ENCODE assay signal across 19 cellular contexts in genomic region chr2:49677227-49677626, GRCh38.
DNase-seq lines count a peak whose midpoint lies in the region; ATAC-seq and TF ChIP-seq lines count a peak whose summit lies in the region.
"Had no signal": no experiment of that assay in that cellular context is flagged by ENCODE, and none has a peak within 500 bp of the region (broad histone marks: within the 10 kb centered on the region; RNA-seq: fewer than 3 reads in every experiment).

No MANE protein-coding gene starts in this region.

- no peak overlapping the region for H3K4me3 ChIP-seq in heart left ventricle
- H3K4me3 ChIP-seq: A549; BLaER1 treated with 17β-estradiol and CSF1 and Interleukin-3, amounts not matched to agents 10 nM and 100 nM; GM12878 had no signal

- no peaks in the 10 kb centered on the region for H3K36me3 Mint-ChIP-seq in progenitor cell of endocrine pancreas (ENCODE audit: insufficient read depth)
- H3K36me3 Mint-ChIP-seq: CD8-positive, alpha-beta T cell had no signal

- H3K27me3 ChIP-seq in heart left ventricle = no peaks in the 10 kb centered on the region
- H3K27me3 ChIP-seq: BLaER1 treated with 17β-estradiol and CSF1 and Interleukin-3, amounts not matched to agents 10 nM and 100 nM had no signal

- no peaks in the 10 kb centered on the region for H3K9me3 ChIP-seq in heart left ventricle
- H3K9me3 ChIP-seq: A549; BLaER1 treated with 17β-estradiol and CSF1 and Interleukin-3, amounts not matched to agents 10 nM and 100 nM; Caco-2 had no signal

- H3K9me3 Mint-ChIP-seq in progenitor cell of endocrine pancreas (ENCODE audit: low read depth) = no peaks in the 10 kb centered on the region
- H3K9me3 Mint-ChIP-seq: CD4-positive, alpha-beta T cell had no signal

- intact Hi-C loops in Right ventricle myocardium inferior (cut with DNase I) = no loop called here
- intact Hi-C loops in heart left ventricle (cut with DNase I) = no loop called here
- intact Hi-C loops in posterior vena cava (cut with DNase I) = no loop called here

- no peak overlapping the region for H3K4me3 Mint-ChIP-seq in progenitor cell of endocrine pancreas (ENCODE audit: low read depth)
- H3K4me3 Mint-ChIP-seq: B cell; CD4-positive, alpha-beta T cell; CD8-positive, alpha-beta T cell had no signal

- no peak for TF ChIP-seq POLR2A in heart left ventricle (IDR thresholded peaks at IDR 0.05)

- 76 to 95% (median 90%) methylated on average over 1 of the region's 1 CpG for WGBS in heart left ventricle, 4 donors

- no peak for DNase-seq in Right ventricle myocardium inferior (ENCODE audit: missing footprints)
- no peak for DNase-seq in heart left ventricle
- peak; percentile 42 for DNase-seq in G401 (ENCODE audit: low spot score)
- DNase-seq in cerebellar cortex (ENCODE audit: low spot score) = peak; percentile 30
- DNase-seq in posterior vena cava (ENCODE audit: low spot score) = no peak
- DNase-seq in progenitor cell of endocrine pancreas (ENCODE audit: low spot score, unreplicated experiment) = no peak
- DNase-seq: AML-193; Caco-2; Calu3; CD4-positive, alpha-beta T cell; CD8-positive, alpha-beta T cell; DMS79 treated with DMSO at 0.1 percent for 48 hours; GDM1 had no signal

- H3K27ac ChIP-seq in heart left ventricle = no peak overlapping the region
- H3K27ac ChIP-seq: 22Rv1; A549; BLaER1 treated with 17β-estradiol and CSF1 and Interleukin-3, amounts not matched to agents 10 nM and 100 nM; C4-2B had no signal

- H3K27me3 Mint-ChIP-seq in progenitor cell of endocrine pancreas = no peaks in the 10 kb centered on the region
- H3K27me3 Mint-ChIP-seq: B cell; CD4-positive, alpha-beta T cell had no signal

- no peaks in the 10 kb centered on the region for H3K4me1 ChIP-seq in heart left ventricle
- H3K4me1 ChIP-seq: A549; BLaER1 treated with 17β-estradiol and CSF1 and Interleukin-3, amounts not matched to agents 10 nM and 100 nM; Caco-2 had no signal

- ATAC-seq in Right ventricle myocardium inferior = peak; percentile 65
- ATAC-seq in heart left ventricle = no peak
- ATAC-seq: A549; CD8-positive, alpha-beta T cell; GM12878 had no signal

- H3K36me3 ChIP-seq in heart left ventricle = no peaks in the 10 kb centered on the region
- H3K36me3 ChIP-seq: BLaER1 treated with 17β-estradiol and CSF1 and Interleukin-3, amounts not matched to agents 10 nM and 100 nM had no signal

- TF ChIP-seq CTCF in heart left ventricle (IDR thresholded peaks at IDR 0.05) (no peak), progenitor cell of endocrine pancreas (IDR thresholded peaks at IDR 0.05; ENCODE audit: unreplicated experiment) (no peak)

- no peak overlapping the region for H3K27ac Mint-ChIP-seq in progenitor cell of endocrine pancreas
- H3K27ac Mint-ChIP-seq: B cell; CD4-positive, alpha-beta T cell; CD8-positive, alpha-beta T cell had no signal

- in situ Hi-C loops in G401 (cut with HindIII; ENCODE audit: low sequenced_read_pairs) = no loop called here

- no peaks in the 10 kb centered on the region for H3K4me1 Mint-ChIP-seq in progenitor cell of endocrine pancreas (ENCODE audit: low read depth)
- H3K4me1 Mint-ChIP-seq: B cell had no signal

Comparison
In these comparisons a context has a peak if more than half of its experiments do, and no peak if none do; other contexts are left out.
1. DNase-seq: peak in G401 (single experiment) and cerebellar cortex (single experiment); none in Right ventricle myocardium inferior (single experiment), heart left ventricle (0 of 5), posterior vena cava (single experiment) and progenitor cell of endocrine pancreas (single experiment).